ENCODE assay signal across 1 cellular context in genomic region chr12:50101663-50102062, GRCh38.
TF ChIP-seq lines count a peak whose summit lies in the region.

No MANE protein-coding gene starts in this region.

TF ChIP-seq in HepG2, 621 proteins besides CTCF, POLR2A, EP300 and RAD21 (continued from another document):
- TF ChIP-seq SOX13 (IDR thresholded peaks at IDR 0.05) (no peak), SOX13 (CRISPR knock-in tag; conservative IDR thresholded peaks at IDR 0.05 in 1 of 2, IDR thresholded peaks at IDR 0.05 in 1 of 2) (no peak), ZSCAN21 (CRISPR knock-in tag; IDR thresholded peaks at IDR 0.05; ENCODE audit: borderline replicate concordance) (no peak), ESRRA (CRISPR knock-in tag; IDR thresholded peaks at IDR 0.05; ENCODE audit: low read depth) (no peak), ARNTL (CRISPR knock-in tag; IDR thresholded peaks at IDR 0.05) (no peak), ZNF777 (CRISPR knock-in tag; IDR thresholded peaks at IDR 0.05) (no peak), CEBPG (CRISPR knock-in tag; IDR thresholded peaks at IDR 0.05) (peak; percentile 80), HOMEZ (CRISPR knock-in tag; IDR thresholded peaks at IDR 0.05; ENCODE audit: low read depth) (no peak), ZNF674 (CRISPR knock-in tag; IDR thresholded peaks at IDR 0.05; ENCODE audit: low read depth) (no peak), RFXANK (CRISPR knock-in tag; IDR thresholded peaks at IDR 0.05) (0 out of 2 replicates have a peak, but pooled peaks have one; percentile 29), AKAP8 (CRISPR knock-in tag; IDR thresholded peaks at IDR 0.05) (no peak), IRX3 (CRISPR knock-in tag; IDR thresholded peaks at IDR 0.05; ENCODE audit: borderline replicate concordance, low read depth) (no peak), ZNF790 (CRISPR knock-in tag; IDR thresholded peaks at IDR 0.05; ENCODE audit: borderline replicate concordance) (no peak), NFIB (CRISPR knock-in tag; IDR thresholded peaks at IDR 0.05; ENCODE audit: borderline replicate concordance) (no peak), NR2F1 (CRISPR knock-in tag; IDR thresholded peaks at IDR 0.05) (peak in 1 of 2 experiments; percentile 27; a peak in 1 of 4 replicates), ZNF775 (CRISPR knock-in tag; IDR thresholded peaks at IDR 0.05; ENCODE audit: borderline replicate concordance) (no peak), KMT2B (CRISPR knock-in tag; IDR thresholded peaks at IDR 0.05) (no peak), GTF2F1 (IDR thresholded peaks at IDR 0.05; ENCODE audit: low read length) (no peak), KLF6 (CRISPR knock-in tag; IDR thresholded peaks at IDR 0.05) (no peak), ZFP91 (CRISPR knock-in tag; IDR thresholded peaks at IDR 0.05; ENCODE audit: borderline replicate concordance) (no peak), ZNF557 (CRISPR knock-in tag; IDR thresholded peaks at IDR 0.05) (no peak), ATF3 (CRISPR knock-in tag; IDR thresholded peaks at IDR 0.05) (no peak), RORA (CRISPR knock-in tag; IDR thresholded peaks at IDR 0.05) (no peak), ZNF318 (CRISPR knock-in tag; IDR thresholded peaks at IDR 0.05) (no peak), THAP11 (CRISPR knock-in tag; IDR thresholded peaks at IDR 0.05) (peak; percentile 22; the same call in 1 of the 2 replicates), EHMT2 (IDR thresholded peaks at IDR 0.05; ENCODE audit: borderline replicate concordance, low read depth, low read length) (peak; percentile 40; the same call in 1 of the 2 replicates), POGK (CRISPR knock-in tag; conservative IDR thresholded peaks at IDR 0.05) (0 out of 2 replicates have a peak, but pooled peaks have one; percentile 41), ZNF510 (CRISPR knock-in tag; IDR thresholded peaks at IDR 0.05; ENCODE audit: low read depth) (no peak), GATAD2A (CRISPR knock-in tag; IDR thresholded peaks at IDR 0.05) (0 out of 2 replicates have a peak, but pooled peaks have one; percentile 15)
